1 cellular context compared by ENCODE assay signal in the genomic region with DNA sequence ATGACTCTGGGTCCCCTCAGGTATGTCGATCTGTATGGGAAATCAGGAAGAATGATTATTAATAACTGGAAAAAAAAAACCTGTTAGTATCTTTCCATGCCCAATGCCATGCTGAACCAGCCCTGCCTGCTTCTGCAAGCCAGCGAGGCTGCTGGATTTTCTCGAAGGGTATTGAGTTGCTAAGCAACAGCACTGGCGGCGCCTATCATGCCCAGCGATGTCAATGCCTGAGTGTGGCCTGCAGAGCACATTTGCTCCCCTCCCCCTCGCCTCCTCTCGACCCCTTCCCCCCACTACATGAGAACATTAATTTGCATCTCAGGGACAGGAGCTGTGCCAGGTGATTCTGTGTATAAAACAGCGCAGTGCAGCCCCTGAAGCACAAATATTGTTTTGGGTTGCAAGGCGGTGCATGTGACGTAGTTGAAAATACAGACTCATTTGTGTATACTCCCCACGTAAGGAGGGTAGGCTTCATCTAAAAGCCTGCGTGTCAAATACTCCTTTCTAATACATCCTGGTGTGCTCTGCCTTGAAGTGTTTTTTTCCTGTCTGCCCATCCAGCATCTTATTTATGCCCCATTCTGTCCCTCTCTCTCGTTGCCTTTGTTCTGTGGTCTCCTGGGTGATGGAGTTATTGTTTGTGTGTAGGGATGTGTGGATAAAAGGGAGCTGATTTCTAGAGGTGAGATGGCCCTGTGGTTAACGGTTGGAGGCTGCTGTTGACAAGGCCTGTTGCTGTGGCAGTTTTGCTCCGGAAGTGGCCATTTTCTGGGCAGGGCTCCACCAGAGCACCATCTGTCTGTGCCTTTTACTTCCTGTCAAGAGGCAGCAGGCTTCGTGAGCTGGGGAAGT.
TF ChIP-seq lines count a peak whose summit lies in the region.

No MANE protein-coding gene starts in this region.

TF ChIP-seq in PFSK-1, 5 proteins besides CTCF, POLR2A, EP300 and RAD21:
- no peak for TF ChIP-seq POLR2AphosphoS5 (IDR thresholded peaks at IDR 0.05; ENCODE audit: low read depth, low read length)
- TF ChIP-seq SIN3A (IDR thresholded peaks at IDR 0.05; ENCODE audit: borderline replicate concordance, insufficient read depth, low read length), result no peak
- TF ChIP-seq TAF1 (IDR thresholded peaks at IDR 0.05; ENCODE audit: borderline replicate concordance, insufficient read depth, low read length), result no peak
- no peak for TF ChIP-seq REST (IDR thresholded peaks at IDR 0.05; ENCODE audit: insufficient read depth in 1 of 2, low read depth in 2 of 2, low read length in 2 of 2)
- TF ChIP-seq FOXP2 (optimal IDR thresholded peaks at IDR 0.05; ENCODE audit: borderline replicate concordance, extremely low read depth, extremely low read length, insufficient read depth), result peak; percentile 82
